Comparison of ENCODE assay signal across 13 cellular contexts in genomic region chr11:66015094-66015881, GRCh38. TPM values are rescaled to one million over a fixed set of nuclear protein-coding genes. Genes with fewer than 3 reads are reported as not detected.
A peak's percentile ranks its signal among the peaks of the same experiment; 100 is the strongest.
DNase-seq lines count a peak whose midpoint lies in the region; ATAC-seq and TF ChIP-seq lines count a peak whose summit lies in the region.
"Had no signal": no experiment of that assay in that cellular context is flagged by ENCODE, and none has a peak within 500 bp of the region (broad histone marks: within the 10 kb centered on the region; RNA-seq: fewer than 3 reads in every experiment).

No MANE protein-coding gene starts in this region.

- H3K27me3 ChIP-seq in ascending aorta (no peaks in the 10 kb centered on the region), right atrium auricular region (peaks cover 0 to 4% of the 10 kb centered on the region in 2 donors)

- H3K27ac Mint-ChIP-seq in activated T-cell treated with anti-CD3 and anti-CD28 coated beads, Interleukin-2, amount 50 U/mL, for 24 hours = no peak overlapping the region
- H3K27ac Mint-ChIP-seq: activated naive CD4-positive, alpha-beta T cell treated with anti-CD3 and anti-CD28 coated beads for 36 hours had no signal

- H3K4me3 Mint-ChIP-seq in activated T-cell treated with anti-CD3 and anti-CD28 coated beads, Interleukin-2, amount 50 U/mL, for 24 hours = no peak overlapping the region
- H3K4me3 Mint-ChIP-seq: activated naive CD4-positive, alpha-beta T cell treated with anti-CD3 and anti-CD28 coated beads for 36 hours had no signal

- H3K9me3 ChIP-seq in ascending aorta (no peaks in the 10 kb centered on the region), right atrium auricular region (no peaks in the 10 kb centered on the region)
- H3K9me3 ChIP-seq: prostate gland had no signal

- H3K36me3 Mint-ChIP-seq in activated T-cell treated with anti-CD3 and anti-CD28 coated beads, Interleukin-2, amount 50 U/mL, for 24 hours (ENCODE audit: low read depth) = no peaks in the 10 kb centered on the region

- H3K4me1 Mint-ChIP-seq in activated T-cell treated with anti-CD3 and anti-CD28 coated beads, Interleukin-2, amount 50 U/mL, for 24 hours (ENCODE audit: low read depth) = peaks cover 11% of the 10 kb centered on the region

- H3K27ac ChIP-seq in ascending aorta = peak overlapping the region; percentile 94 to 95
- H3K27ac ChIP-seq in right atrium auricular region = peak overlapping the region; percentile 55 to 69
- H3K27ac ChIP-seq: 22Rv1, prostate gland had no signal

- H3K9me3 Mint-ChIP-seq in activated T-cell treated with anti-CD3 and anti-CD28 coated beads, Interleukin-2, amount 50 U/mL, for 24 hours = no peaks in the 10 kb centered on the region
- H3K9me3 Mint-ChIP-seq: activated naive CD4-positive, alpha-beta T cell treated with anti-CD3 and anti-CD28 coated beads for 36 hours had no signal

- H3K4me3 ChIP-seq in ascending aorta = peak overlapping the region in 1 of 2 donors; percentile 40
- H3K4me3 ChIP-seq in right atrium auricular region = no peak overlapping the region
- H3K4me3 ChIP-seq: prostate gland had no signal

- H3K27me3 Mint-ChIP-seq in activated T-cell treated with anti-CD3 and anti-CD28 coated beads, Interleukin-2, amount 50 U/mL, for 24 hours = peaks cover 22% of the 10 kb centered on the region

- intact Hi-C loops in ascending aorta (cut with DNase I) = loop anchor here (1.0 kb wide), 1 partner anchor 157 kb away; the partner anchor contains the start of gene CFL1

- H3K4me1 ChIP-seq in ascending aorta (peaks cover 27 to 58% of the 10 kb centered on the region in 2 donors), right atrium auricular region (peaks cover 0 to 34% of the 10 kb centered on the region in 2 donors)
- H3K4me1 ChIP-seq: prostate gland had no signal

- TF ChIP-seq CTCF in ascending aorta (IDR thresholded peaks at IDR 0.05) (no peak), right atrium auricular region (IDR thresholded peaks at IDR 0.05) (no peak)

- DNase-seq in DMS 273 (lab: John Stamatoyannopoulos, UW; ENCODE audit: unreplicated experiment) = peak; percentile 63
- no peak for DNase-seq in DMS 273 treated with DMSO at 0.1 percent for 48 hours (lab: John Stamatoyannopoulos, UW)
- peak; percentile 72 to 96 for DNase-seq in ascending aorta (ENCODE audit: low spot score in 2 of 2)
- no peak for DNase-seq in right atrium auricular region (ENCODE audit: low spot score)
- no peak for DNase-seq in HPDE6-E6E7 (ENCODE audit: extremely low spot score)
- DNase-seq in NCI-H1694 (lab: John Stamatoyannopoulos, UW) = no peak
- DNase-seq in activated T-cell treated with anti-CD3 and anti-CD28 coated beads, Interleukin-2, amount 50 U/mL, for 24 hours = no peak
- DNase-seq: activated naive CD4-positive, alpha-beta T cell treated with anti-CD3 and anti-CD28 coated beads for 36 hours; NCI-H187 had no signal

- no peak for ATAC-seq in GM21717 (IDR thresholded peaks at IDR 0.05; ENCODE audit: unreplicated experiment)
- ATAC-seq: left lobe of liver had no signal

- no peaks in the 10 kb centered on the region for H3K36me3 ChIP-seq in ascending aorta
- no peaks in the 10 kb centered on the region for H3K36me3 ChIP-seq in right atrium auricular region
- H3K36me3 ChIP-seq: prostate gland had no signal

RNA-seq across cellular contexts. Expression of gene CST6, which starts 3.5 kb away (rescaled TPM):
- 4.4 TPM for total RNA-seq in ascending aorta
- 1 to 10 TPM; 2.6 to 6.3 TPM for total RNA-seq in right atrium auricular region
- total RNA-seq: activated naive CD4-positive, alpha-beta T cell treated with anti-CD3 and anti-CD28 coated beads for 36 hours; left lobe of liver had no signal

RNA-seq across cellular contexts. Expression of gene CATSPER1, which starts 11.0 kb away (rescaled TPM):
- total RNA-seq in ascending aorta (not detected), right atrium auricular region (not detected)
- total RNA-seq: activated naive CD4-positive, alpha-beta T cell treated with anti-CD3 and anti-CD28 coated beads for 36 hours; left lobe of liver had no signal

RNA-seq across cellular contexts. Expression of gene BANF1, which starts 13.0 kb away (rescaled TPM):
- total RNA-seq in ascending aorta (11.7 TPM), right atrium auricular region (10 to 100 TPM; 66.6 to 85.5 TPM)

RNA-seq across cellular contexts. Expression of gene EIF1AD, which starts 13.3 kb away (rescaled TPM):
- total RNA-seq in ascending aorta = 15.6 TPM
- 10 to 100 TPM; 17.6 to 25.0 TPM for total RNA-seq in right atrium auricular region

RNA-seq across cellular contexts. Expression of gene GAL3ST3, which starts 33.7 kb away (rescaled TPM):
- total RNA-seq in ascending aorta (not detected), right atrium auricular region (10 to 100 TPM; 22.7 to 29.0 TPM)
- total RNA-seq: left lobe of liver had no signal

Comparison
In these comparisons a context has a peak if more than half of its experiments do, and no peak if none do; other contexts are left out.
1. DNase-seq: peak in DMS 273 (single experiment) and ascending aorta (2 of 2); none in DMS 273 treated with DMSO at 0.1 percent for 48 hours (single experiment), right atrium auricular region (single experiment), HPDE6-E6E7 (single experiment), NCI-H1694 (single experiment) and activated T-cell treated with anti-CD3 and anti-CD28 coated beads, Interleukin-2, amount 50 U/mL, for 24 hours (single experiment).